8 cellular contexts compared by ENCODE assay signal in genomic region chr13:97433727-97434416, GRCh38. TPM values are rescaled to one million over a fixed set of nuclear protein-coding genes. Genes with fewer than 3 reads are reported as not detected.
A peak's percentile ranks its signal among the peaks of the same experiment; 100 is the strongest.
DNase-seq lines count a peak whose midpoint lies in the region; ATAC-seq, FAIRE-seq and TF ChIP-seq lines count a peak whose summit lies in the region.

Gene RAP2A, plus strand, starts transcription at chr13:97434169. Its CDS starts 302 bp downstream, at chr13:97434471.

- H3K4me1 ChIP-seq in right atrium auricular region: peaks cover 0 to 17% of the 10 kb centered on the region in 2 donors

- H3K27ac ChIP-seq in angular gyrus (ENCODE audit: low read depth, low read length) (peak within 1 kb of the TSS; percentile 99), right atrium auricular region (peak within 1 kb of the TSS; percentile 96 to 100)

- peak within 1 kb of the TSS; percentile 67 to 97 for H3K4me3 ChIP-seq in right atrium auricular region

- H3K9me3 ChIP-seq in right atrium auricular region: no peaks in the 10 kb centered on the region

- DNase-seq in GM13977 (ENCODE audit: low spot score) (peak; percentile 83), NCI-H1694 treated with DMSO at 0.1 percent for 48 hours (lab: John Stamatoyannopoulos, UW) (peak; percentile 75), T-helper 2 cell (peak; percentile 73 to 97 (median 87)), right atrium auricular region (ENCODE audit: low spot score) (peak; percentile 86), pulmonary artery endothelial cell (ENCODE audit: low read depth, low spot score) (peak; percentile 78), urothelium cell line (ENCODE audit: low spot score) (peak; percentile 79)

- FAIRE-seq in urothelium cell line (lab: Jason Lieb, UNC): no peak

- TF ChIP-seq CTCF in GM13977 (IDR thresholded peaks at IDR 0.05; ENCODE audit: extremely low read depth, insufficient read depth, missing control alignments): peak; percentile 48
- peak in 1 of 2 donors; percentile 22 for TF ChIP-seq CTCF in right atrium auricular region (IDR thresholded peaks at IDR 0.05)

- in situ Hi-C loops in GM13977 (cut with MboI; ENCODE audit: low pct_unique_long_range_greater_than_20kb, low sequenced_read_pairs, unreplicated experiment): no loop called here

- ATAC-seq in HG02885 (IDR thresholded peaks at IDR 0.05; ENCODE audit: poor library complexity, unreplicated experiment): peak; percentile 51

- H3K27me3 ChIP-seq in right atrium auricular region: no peaks in the 10 kb centered on the region

- H3K36me3 ChIP-seq in right atrium auricular region: no peaks in the 10 kb centered on the region

RNA-seq across cellular contexts. Expression of gene RAP2A, which starts in this region (rescaled TPM):
- total RNA-seq in right atrium auricular region (10 to 100 TPM; 13.3 to 13.6 TPM), pulmonary artery endothelial cell (77.7 and 88.5 TPM in 2 replicates)

Comparison
In these comparisons a context has a peak if more than half of its experiments do, and no peak if none do; other contexts are left out.
1. Peak in every context shown above with its lines: DNase-seq, ATAC-seq, H3K4me3 ChIP-seq and H3K27ac ChIP-seq.